In the genomic region with DNA sequence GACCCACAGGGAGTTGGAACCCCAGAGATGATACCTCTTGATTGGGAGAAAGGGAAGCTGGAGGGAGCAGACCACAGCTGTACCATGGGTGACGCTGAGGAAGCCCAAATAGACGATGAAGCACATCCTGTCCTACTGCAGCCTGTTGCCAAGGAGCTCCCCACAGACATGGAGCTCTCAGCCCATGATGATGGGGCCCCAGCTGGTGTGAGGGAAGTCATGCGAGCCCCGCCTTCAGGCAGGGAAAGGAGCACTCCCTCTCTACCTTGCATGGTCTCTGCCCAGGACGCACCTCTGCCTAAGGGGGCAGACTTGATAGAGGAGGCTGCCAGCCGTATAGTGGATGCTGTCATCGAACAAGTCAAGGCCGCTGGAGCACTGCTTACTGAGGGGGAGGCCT, we compare ENCODE assay signal across 9 cellular contexts.
DNase-seq lines count a peak whose midpoint lies in the region; ATAC-seq and FAIRE-seq lines count a peak whose summit lies in the region.
"Had no signal": no experiment of that assay in that cellular context is flagged by ENCODE, and none has a peak within 500 bp of the region (broad histone marks: within the 10 kb centered on the region; RNA-seq: fewer than 3 reads in every experiment).

No MANE protein-coding gene starts in this region.

- peak overlapping the region in 8 of 10 experiments; percentile 26 to 67 (median 60); a peak in 15 of 20 replicates for H3K4me3 ChIP-seq in BLaER1 treated with 17β-estradiol and CSF1 and Interleukin-3, amounts not matched to agents 10 nM and 100 nM

- H3K4me1 Mint-ChIP-seq in naive thymus-derived CD8-positive, alpha-beta T cell, result peaks cover 50 to 75% (median 68%) of the 10 kb centered on the region in 4 donors

- H3K27me3 ChIP-seq in BLaER1 treated with 17β-estradiol and CSF1 and Interleukin-3, amounts not matched to agents 10 nM and 100 nM, result no peaks in the 10 kb centered on the region

- H3K9me3 ChIP-seq in BLaER1 treated with 17β-estradiol and CSF1 and Interleukin-3, amounts not matched to agents 10 nM and 100 nM (replicated peaks in 1 of 11), result no peaks in the 10 kb centered on the region

- H4K20me1 ChIP-seq in BLaER1 treated with 17β-estradiol and CSF1 and Interleukin-3, amounts not matched to agents 10 nM and 100 nM, result peaks cover 0 to 100% (median 94%) of the 10 kb centered on the region in 11 experiments; a peak in 14 of 22 replicates

- DNase-seq in T-helper 2 cell, result peak; percentile 6 to 87 (median 38)
- peak; percentile 34 for DNase-seq in effector CD4-positive, alpha-beta T cell
- DNase-seq in naive thymus-derived CD8-positive, alpha-beta T cell, result peak in 6 of 10 donors; percentile 9 to 64 (median 47)
- no peak for DNase-seq in NCI-H82 treated with DMSO at 0.1 percent for 48 hours (lab: John Stamatoyannopoulos, UW; ENCODE audit: unreplicated experiment)
- no peak for DNase-seq in RCC 7860 (ENCODE audit: low spot score)
- no peak for DNase-seq in ureter (ENCODE audit: low spot score)
- no peak for DNase-seq in NCI-H1048 (lab: John Stamatoyannopoulos, UW)
- DNase-seq: SW 1271 had no signal

- FAIRE-seq in RCC 7860 (lab: Jason Lieb, UNC), result no peak

- peak; percentile 13 to 54 for ATAC-seq in naive thymus-derived CD8-positive, alpha-beta T cell

- H3K9ac ChIP-seq in BLaER1 treated with 17β-estradiol and CSF1 and Interleukin-3, amounts not matched to agents 10 nM and 100 nM, result peak overlapping the region; percentile 66 to 82 (median 73); a peak in 21 of 22 replicates

- no peaks in the 10 kb centered on the region for H3K27me3 Mint-ChIP-seq in naive thymus-derived CD8-positive, alpha-beta T cell

- H3K27ac Mint-ChIP-seq in naive thymus-derived CD8-positive, alpha-beta T cell, result peak overlapping the region; percentile 90 to 98 (median 96)

- peak overlapping the region; percentile 70 to 91 (median 77) for H3K27ac ChIP-seq in BLaER1 treated with 17β-estradiol and CSF1 and Interleukin-3, amounts not matched to agents 10 nM and 100 nM

- POLR2A ChIA-PET in naive thymus-derived CD8-positive, alpha-beta T cell (lab: Charles Lee), result interaction anchor here (0.6 to 2.4 kb wide), 4 partner anchors 9 to 923 kb away, joined by 3 to 11 read pairs (median 6); a partner anchor contains a TSS

- peaks cover 29 to 92% (median 72%) of the 10 kb centered on the region in 11 experiments for H3K36me3 ChIP-seq in BLaER1 treated with 17β-estradiol and CSF1 and Interleukin-3, amounts not matched to agents 10 nM and 100 nM

- H3K4me1 ChIP-seq in BLaER1 treated with 17β-estradiol and CSF1 and Interleukin-3, amounts not matched to agents 10 nM and 100 nM, result peaks cover 72 to 97% (median 81%) of the 10 kb centered on the region in 10 experiments

- no peaks in the 10 kb centered on the region for H3K9me3 Mint-ChIP-seq in naive thymus-derived CD8-positive, alpha-beta T cell

- H3K4me2 ChIP-seq in BLaER1 treated with 17β-estradiol and CSF1 and Interleukin-3, amounts not matched to agents 10 nM and 100 nM, result peak overlapping the region; percentile 87 to 95 (median 92)

- H3K4me3 Mint-ChIP-seq in naive thymus-derived CD8-positive, alpha-beta T cell, result peak overlapping the region; percentile 75 to 93 (median 84)

- H3K36me3 Mint-ChIP-seq in naive thymus-derived CD8-positive, alpha-beta T cell, result peaks cover 0 to 72% (median 7%) of the 10 kb centered on the region in 3 donors

Comparison
In these comparisons a context has a peak if more than half of its experiments do, and no peak if none do; other contexts are left out.
1. DNase-seq: peak in T-helper 2 cell (5 of 5), effector CD4-positive, alpha-beta T cell (single experiment) and naive thymus-derived CD8-positive, alpha-beta T cell (6 of 10); none in NCI-H82 treated with DMSO at 0.1 percent for 48 hours (single experiment), RCC 7860 (single experiment), ureter (single experiment) and NCI-H1048 (single experiment).